1 cellular context compared by ENCODE assay signal in genomic region chr2:234334146-234334545, GRCh38.
TF ChIP-seq lines count a peak whose summit lies in the region.

No MANE protein-coding gene starts in this region.

TF ChIP-seq in GM23338, 12 proteins besides CTCF, POLR2A, EP300 and RAD21 (continued from another document):
- no peak for TF ChIP-seq REST (IDR thresholded peaks at IDR 0.05; ENCODE audit: unreplicated experiment)
- no peak for TF ChIP-seq POLR2AphosphoS5 (IDR thresholded peaks at IDR 0.05; ENCODE audit: low read depth)
- no peak for TF ChIP-seq ZNF462 (CRISPR knock-in tag; IDR thresholded peaks at IDR 0.05)
- TF ChIP-seq CREB1 (CRISPR knock-in tag; IDR thresholded peaks at IDR 0.05; ENCODE audit: low read depth), result no peak
